Comparison of ENCODE assay signal across 9 cellular contexts in genomic region chr16:89319883-89320716, GRCh38.
A peak's percentile ranks its signal among the peaks of the same experiment; 100 is the strongest.
DNase-seq lines count a peak whose midpoint lies in the region; ATAC-seq, FAIRE-seq and TF ChIP-seq lines count a peak whose summit lies in the region.
"Had no signal": no experiment of that assay in that cellular context is flagged by ENCODE, and none has a peak within 500 bp of the region (broad histone marks: within the 10 kb centered on the region; RNA-seq: fewer than 3 reads in every experiment).

No MANE protein-coding gene starts in this region.

- no peak overlapping the region for H3K4me3 ChIP-seq in lower leg skin (ENCODE audit: low read depth, poor library complexity, severe bottlenecking)

- 15 to 21% methylated on average over 25 to 27 of the region's 29 CpGs for WGBS in lower leg skin, 2 donors

- TF ChIP-seq POLR2A in GM12891 (IDR thresholded peaks at IDR 0.05; ENCODE audit: low read depth, low read length) (no peak), lower leg skin (IDR thresholded peaks at IDR 0.05) (no peak)

- ATAC-seq in GM18519 (IDR thresholded peaks at IDR 0.05; ENCODE audit: low FRiP score, unreplicated experiment), result no peak

- intact Hi-C loops in posterior vena cava (cut with DNase I) (loop anchor here in 1 of 2 donors (5.0 kb wide), 1 partner anchor 182 kb away; no protein-coding TSS in a partner anchor), lower leg skin (cut with DNase I; ENCODE audit: low total_unique reads) (no loop called here)

- no peak for DNase-seq in GM12891 (ENCODE audit: insufficient read length, low spot score)
- DNase-seq in HuH-7.5 (ENCODE audit: low spot score), result peak; percentile 76
- peak; percentile 78 for DNase-seq in activated CD8-positive, alpha-beta memory T cell treated with anti-CD3 and anti-CD28 coated beads for 24 hours
- peak; percentile 68 for DNase-seq in fibroblast of peridontal ligament (ENCODE audit: extremely low read depth)
- DNase-seq in posterior vena cava (ENCODE audit: low spot score), result peak; percentile 90
- no peak for DNase-seq in lower leg skin (ENCODE audit: low spot score in 2 of 2)
- DNase-seq in NCI-H2227 treated with DMSO at 0.1 percent for 48 hours (lab: John Stamatoyannopoulos, UW), result no peak

- TF ChIP-seq CTCF in lower leg skin (IDR thresholded peaks at IDR 0.05), result no peak

- FAIRE-seq in GM12891 (lab: Jason Lieb, UNC), result peak; percentile 56
- FAIRE-seq: TTC549 had no signal

TF ChIP-seq in GM12891, 5 proteins besides CTCF, POLR2A, EP300 and RAD21:
- TF ChIP-seq SPI1 (IDR thresholded peaks at IDR 0.05; ENCODE audit: low read depth, low read length) (no peak), TAF1 (IDR thresholded peaks at IDR 0.05; ENCODE audit: low read depth, low read length) (no peak), POLR2AphosphoS5 (IDR thresholded peaks at IDR 0.05; ENCODE audit: low read depth, low read length) (no peak; the same call in 1 of the 2 replicates), PAX5 (IDR thresholded peaks at IDR 0.05; ENCODE audit: insufficient read depth, low read length, severe bottlenecking) (no peak), POU2F2 (IDR thresholded peaks at IDR 0.05; ENCODE audit: low read depth, low read length) (no peak)

Comparison
In these comparisons a context has a peak if more than half of its experiments do, and no peak if none do; other contexts are left out.
1. DNase-seq: peak in HuH-7.5 (single experiment), activated CD8-positive, alpha-beta memory T cell treated with anti-CD3 and anti-CD28 coated beads for 24 hours (single experiment), fibroblast of peridontal ligament (single experiment) and posterior vena cava (single experiment); none in GM12891 (single experiment), lower leg skin (0 of 2) and NCI-H2227 treated with DMSO at 0.1 percent for 48 hours (single experiment).